16 cellular contexts compared by ENCODE assay signal in genomic region chr17:74805543-74805991, GRCh38. TPM values are rescaled to one million over a fixed set of nuclear protein-coding genes. Genes with fewer than 3 reads are reported as not detected.
"Had no signal": no experiment of that assay in that cellular context is flagged by ENCODE, and none has a peak within 500 bp of the region (broad histone marks: within the 10 kb centered on the region; RNA-seq: fewer than 3 reads in every experiment).

No MANE protein-coding gene starts in this region.

- H3K4me1 ChIP-seq: ascending aorta, breast epithelium, gastrocnemius medialis had no signal

- FAIRE-seq: colon, keratinocyte, TTC549 had no signal

- DNase-seq: activated CD4-positive, alpha-beta T cell treated with anti-CD3 and anti-CD28 coated beads, Interleukin-2, amount 10 ng/mL, durations not matched to agents 7 days and 5 days; activated CD4-positive, CD25-positive, alpha-beta regulatory T cell; activated naive CD8-positive, alpha-beta T cell treated with anti-CD3 and anti-CD28 coated beads, Interleukin-2, amount 10 ng/mL, durations not matched to agents 7 days and 5 days; erythroblast; nephron progenitor cell; stimulated activated CD4-positive, alpha-beta T cell treated with anti-CD3 and anti-CD28 coated beads, Interleukin-12 subunit alpha, Interleukin-12 subunit beta, amount 100 ng/mL, for 4 hours; stimulated activated CD4-positive, alpha-beta T cell treated with anti-CD3 and anti-CD28 coated beads, Interleukin-2, amount 100 ng/mL, for 24 hours; stomach; T-helper 2 cell had no signal

- H3K9me3 ChIP-seq: ascending aorta, breast epithelium, gastrocnemius medialis, stomach, thoracic aorta had no signal

- H3K27ac ChIP-seq: ascending aorta, breast epithelium, gastrocnemius medialis, stomach, thoracic aorta had no signal

- H3K27me3 ChIP-seq: ascending aorta, breast epithelium, gastrocnemius medialis, stomach had no signal

- H3K4me3 ChIP-seq: ascending aorta, breast epithelium, gastrocnemius medialis, stomach, thoracic aorta had no signal

- H3K36me3 ChIP-seq: breast epithelium had no signal

RNA-seq across cellular contexts. Expression of gene GRIN2C, which starts 54.1 kb away (rescaled TPM):
- total RNA-seq: ascending aorta had no signal
- polyA plus RNA-seq: keratinocyte had no signal
